ENCODE assay signal across 10 cellular contexts in genomic region chr20:1897486-1897885, GRCh38. TPM values are rescaled to one million over a fixed set of nuclear protein-coding genes. Genes with fewer than 3 reads are reported as not detected.
DNase-seq lines count a peak whose midpoint lies in the region; TF ChIP-seq lines count a peak whose summit lies in the region.
"Had no signal": no experiment of that assay in that cellular context is flagged by ENCODE, and none has a peak within 500 bp of the region (broad histone marks: within the 10 kb centered on the region; RNA-seq: fewer than 3 reads in every experiment).

No MANE protein-coding gene starts in this region.

- no peaks in the 10 kb centered on the region for H3K36me3 Mint-ChIP-seq in nephron progenitor cell (ENCODE audit: low read depth)

- peaks cover 78% of the 10 kb centered on the region for H3K4me1 Mint-ChIP-seq in nephron progenitor cell

- H3K4me1 ChIP-seq in A673 (ENCODE audit: insufficient read depth, low read length, poor library complexity, severe bottlenecking) (peaks cover 52% of the 10 kb centered on the region), MM.1S (ENCODE audit: low read length) (peaks cover 29% of the 10 kb centered on the region), colonic mucosa (no peaks in the 10 kb centered on the region)

- peak overlapping the region; percentile 88 for H3K4me3 ChIP-seq in A673 (ENCODE audit: low read depth, low read length, poor library complexity, severe bottlenecking)
- no peak overlapping the region for H3K4me3 ChIP-seq in MM.1S (ENCODE audit: low read length)
- H3K4me3 ChIP-seq in colonic mucosa: no peak overlapping the region
- H3K4me3 ChIP-seq: mucosa of descending colon had no signal

- H3K36me3 ChIP-seq in A673 (ENCODE audit: insufficient read depth, low read length, poor library complexity, severe bottlenecking) (peaks cover 14% of the 10 kb centered on the region), MM.1S (replicated peaks; ENCODE audit: insufficient read depth, low read length) (no peaks in the 10 kb centered on the region), colonic mucosa (no peaks in the 10 kb centered on the region)

- no peaks in the 10 kb centered on the region for H3K9me2 ChIP-seq in MM.1S (replicated peaks; ENCODE audit: insufficient read depth, low read length)

- no peaks in the 10 kb centered on the region for H3K9me3 ChIP-seq in A673 (ENCODE audit: low read depth, low read length, poor library complexity, severe bottlenecking)
- H3K9me3 ChIP-seq in MM.1S (replicated peaks; ENCODE audit: insufficient read depth, low read length): no peaks in the 10 kb centered on the region
- H3K9me3 ChIP-seq in colonic mucosa: no peaks in the 10 kb centered on the region
- H3K9me3 ChIP-seq: mucosa of descending colon had no signal

- intact Hi-C loops in A673 (cut with micrococcal nuclease; ENCODE audit: unreplicated experiment): loop anchor here (2.0 kb wide), 1 partner anchor 55 kb away; no protein-coding TSS in a partner anchor
- intact Hi-C loops in colonic mucosa (cut with DNase I): loop anchor here (10.0 kb wide), 1 partner anchor 93 kb away; no protein-coding TSS in a partner anchor

- peak overlapping the region; percentile 60 for H3K27ac ChIP-seq in A673 (ENCODE audit: low read depth, low read length, poor library complexity, severe bottlenecking)
- H3K27ac ChIP-seq in MM.1S (ENCODE audit: low read length): peak overlapping the region; percentile 81
- peak overlapping the region; percentile 40 for H3K27ac ChIP-seq in colonic mucosa

- peak overlapping the region; percentile 34; the same call in 1 of the 2 replicates for H3K9ac ChIP-seq in MM.1S (ENCODE audit: low read length)
- no peak overlapping the region for H3K9ac ChIP-seq in colonic mucosa (ENCODE audit: low read depth in 2 of 2, low read length in 2 of 2)

- CTCF ChIA-PET in A673 (lab: Charles Lee): no interaction called here

- H3K9me3 Mint-ChIP-seq in nephron progenitor cell: no peaks in the 10 kb centered on the region
- H3K9me3 Mint-ChIP-seq: activated CD4-positive, alpha-beta T cell treated with anti-CD3 and anti-CD28 coated beads, Interleukin-2, amount 10 ng/mL, durations not matched to agents 7 days and 5 days had no signal

- H3K4me2 ChIP-seq in MM.1S (ENCODE audit: low read depth, low read length): peak overlapping the region; percentile 36; the same call in 1 of the 2 replicates

- H2AFZ ChIP-seq in MM.1S (ENCODE audit: low read length): peak overlapping the region; percentile 31

- H4K20me1 ChIP-seq in MM.1S (ENCODE audit: insufficient read depth, low read length): no peaks in the 10 kb centered on the region

- H3K27me3 Mint-ChIP-seq in nephron progenitor cell (ENCODE audit: low read depth, poor library complexity): peaks cover 18% of the 10 kb centered on the region

- BruUV-seq in A673 (replicated peaks; lab: Mats Ljungman, UMichigan): no TSS peak

- peak; percentile 66 for DNase-seq in A673 (ENCODE audit: low spot score)
- DNase-seq in MM.1S: no peak
- DNase-seq in colonic mucosa: peak; percentile 43
- DNase-seq in nephron progenitor cell: no peak
- no peak for DNase-seq in T-helper 9 cell
- no peak for DNase-seq in NCI-H146 (lab: John Stamatoyannopoulos, UW)
- DNase-seq in effector CD4-positive, alpha-beta T cell: no peak
- DNase-seq in NCI-H1092 (lab: John Stamatoyannopoulos, UW): no peak
- DNase-seq: activated CD4-positive, alpha-beta T cell treated with anti-CD3 and anti-CD28 coated beads, Interleukin-2, amount 10 ng/mL, durations not matched to agents 7 days and 5 days had no signal

- H3K79me2 ChIP-seq in MM.1S (ENCODE audit: low read length): peaks cover 38% of the 10 kb centered on the region

- H3K4me3 Mint-ChIP-seq in nephron progenitor cell: peak overlapping the region; percentile 17
- H3K4me3 Mint-ChIP-seq: activated CD4-positive, alpha-beta T cell treated with anti-CD3 and anti-CD28 coated beads, Interleukin-2, amount 10 ng/mL, durations not matched to agents 7 days and 5 days had no signal

- peaks cover 21% of the 10 kb centered on the region for H3F3A ChIP-seq in MM.1S (ENCODE audit: insufficient read depth, low read length)

- H3K27ac Mint-ChIP-seq in nephron progenitor cell: peak overlapping the region; percentile 56
- H3K27ac Mint-ChIP-seq: activated CD4-positive, alpha-beta T cell treated with anti-CD3 and anti-CD28 coated beads, Interleukin-2, amount 10 ng/mL, durations not matched to agents 7 days and 5 days had no signal

- no peaks in the 10 kb centered on the region for H3K27me3 ChIP-seq in A673 (replicated peaks; ENCODE audit: insufficient read depth, low read depth, low read length, poor library complexity)
- H3K27me3 ChIP-seq in MM.1S (replicated peaks; ENCODE audit: insufficient read depth, low read length): no peaks in the 10 kb centered on the region
- no peaks in the 10 kb centered on the region for H3K27me3 ChIP-seq in colonic mucosa

- TF ChIP-seq CTCF in A673 (conservative IDR thresholded peaks at IDR 0.05; ENCODE audit: low read depth, low read length): no peak
- TF ChIP-seq CTCF in MM.1S (IDR thresholded peaks at IDR 0.05; ENCODE audit: low read length): no peak
- TF ChIP-seq CTCF in colonic mucosa (IDR thresholded peaks at IDR 0.05): no peak
- no peak for TF ChIP-seq CTCF in nephron progenitor cell (IDR thresholded peaks at IDR 0.05)

- POLR2A ChIA-PET in A673 (lab: Charles Lee; ENCODE audit: low non-redundant PET): no interaction called here

RNA-seq across cellular contexts. Expression of gene SIRPA, which starts 2.3 kb away (rescaled TPM):
- total RNA-seq in A673 (2021) (81.0 and 81.2 TPM in 2 replicates), colonic mucosa (10 to 100 TPM in 1 of 2 donors, 1 to 10 TPM in 1; 9.8 to 12.2 TPM)
- total RNA-seq: activated CD4-positive, alpha-beta T cell treated with anti-CD3 and anti-CD28 coated beads, Interleukin-2, amount 10 ng/mL, durations not matched to agents 7 days and 5 days had no signal

Comparison
In these comparisons a context has a peak if more than half of its experiments do, and no peak if none do; other contexts are left out.
1. DNase-seq: peak in A673 (single experiment) and colonic mucosa (single experiment); none in MM.1S (single experiment), nephron progenitor cell (single experiment), T-helper 9 cell (single experiment), NCI-H146 (single experiment), effector CD4-positive, alpha-beta T cell (single experiment) and NCI-H1092 (single experiment).
2. Peak in every context shown above with its lines, with median percentiles within 50 percentile points of each other: H3K27ac ChIP-seq.